Comparison of ENCODE assay signal across 1 cellular context in the genomic region with DNA sequence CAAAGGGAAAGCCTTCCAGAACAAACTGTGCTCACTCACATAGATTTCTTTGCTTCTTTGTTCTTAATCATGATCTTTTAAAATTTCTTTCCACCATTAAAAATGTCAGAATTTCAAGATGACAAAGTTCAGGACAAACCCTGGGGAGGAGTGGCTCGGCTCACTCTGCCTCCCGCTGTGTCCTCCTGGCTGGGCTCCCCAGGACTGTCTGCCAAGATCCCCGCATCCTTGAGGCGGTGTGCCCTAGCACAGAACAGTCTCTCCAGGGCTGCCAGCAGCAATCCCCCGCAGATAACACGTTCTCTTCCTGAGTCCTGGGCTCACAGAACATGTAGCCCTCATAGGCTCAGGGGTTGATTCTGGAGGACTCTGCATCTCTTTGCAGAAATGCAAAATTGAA.
TF ChIP-seq lines count a peak whose summit lies in the region.

No MANE protein-coding gene starts in this region.

TF ChIP-seq in HEK293, 187 proteins besides CTCF, POLR2A, EP300 and RAD21 (continued from another document):
- TF ChIP-seq ZNF223 (tag by site-specific recombination; IDR thresholded peaks at IDR 0.05): no peak
- no peak for TF ChIP-seq ZNF16 (tag by site-specific recombination; IDR thresholded peaks at IDR 0.05; ENCODE audit: low read depth)
- TF ChIP-seq KLF1 (tag by site-specific recombination; IDR thresholded peaks at IDR 0.05): no peak
- TF ChIP-seq ZNF274 (IDR thresholded peaks at IDR 0.05; ENCODE audit: low read length): no peak
- TF ChIP-seq ZNF274 (tag by site-specific recombination; IDR thresholded peaks at IDR 0.05; ENCODE audit: borderline replicate concordance): no peak
- no peak for TF ChIP-seq ZSCAN16 (tag by site-specific recombination; IDR thresholded peaks at IDR 0.05)
- no peak for TF ChIP-seq ZFHX2 (tag by site-specific recombination; conservative IDR thresholded peaks at IDR 0.05)
- no peak for TF ChIP-seq ZNF677 (tag by site-specific recombination; IDR thresholded peaks at IDR 0.05)
- TF ChIP-seq FEZF1 (tag by site-specific recombination; IDR thresholded peaks at IDR 0.05): no peak
- TF ChIP-seq REPIN1 (tag by site-specific recombination; IDR thresholded peaks at IDR 0.05; ENCODE audit: low read depth): no peak
- peak; percentile 46 for TF ChIP-seq ZBTB20 (tag by site-specific recombination; IDR thresholded peaks at IDR 0.05)
- TF ChIP-seq ZNF558 (tag by site-specific recombination; IDR thresholded peaks at IDR 0.05): no peak
- no peak for TF ChIP-seq HOXA7 (CRISPR knock-in tag; IDR thresholded peaks at IDR 0.05; ENCODE audit: borderline replicate concordance)
- TF ChIP-seq ZIC2 (tag by site-specific recombination; IDR thresholded peaks at IDR 0.05): peak; percentile 43; the same call in 1 of the 2 replicates
- peak; percentile 39; the same call in 1 of the 2 replicates for TF ChIP-seq GLIS1 (tag by site-specific recombination; IDR thresholded peaks at IDR 0.05)
- no peak for TF ChIP-seq ZNF394 (tag by site-specific recombination; IDR thresholded peaks at IDR 0.05; ENCODE audit: borderline replicate concordance)
- TF ChIP-seq ZNF148 (tag by site-specific recombination; IDR thresholded peaks at IDR 0.05; ENCODE audit: borderline replicate concordance): no peak
- TF ChIP-seq ZNF664 (tag by site-specific recombination; IDR thresholded peaks at IDR 0.05): no peak
